ENCODE assay signal across 1 cellular context in the genomic region with DNA sequence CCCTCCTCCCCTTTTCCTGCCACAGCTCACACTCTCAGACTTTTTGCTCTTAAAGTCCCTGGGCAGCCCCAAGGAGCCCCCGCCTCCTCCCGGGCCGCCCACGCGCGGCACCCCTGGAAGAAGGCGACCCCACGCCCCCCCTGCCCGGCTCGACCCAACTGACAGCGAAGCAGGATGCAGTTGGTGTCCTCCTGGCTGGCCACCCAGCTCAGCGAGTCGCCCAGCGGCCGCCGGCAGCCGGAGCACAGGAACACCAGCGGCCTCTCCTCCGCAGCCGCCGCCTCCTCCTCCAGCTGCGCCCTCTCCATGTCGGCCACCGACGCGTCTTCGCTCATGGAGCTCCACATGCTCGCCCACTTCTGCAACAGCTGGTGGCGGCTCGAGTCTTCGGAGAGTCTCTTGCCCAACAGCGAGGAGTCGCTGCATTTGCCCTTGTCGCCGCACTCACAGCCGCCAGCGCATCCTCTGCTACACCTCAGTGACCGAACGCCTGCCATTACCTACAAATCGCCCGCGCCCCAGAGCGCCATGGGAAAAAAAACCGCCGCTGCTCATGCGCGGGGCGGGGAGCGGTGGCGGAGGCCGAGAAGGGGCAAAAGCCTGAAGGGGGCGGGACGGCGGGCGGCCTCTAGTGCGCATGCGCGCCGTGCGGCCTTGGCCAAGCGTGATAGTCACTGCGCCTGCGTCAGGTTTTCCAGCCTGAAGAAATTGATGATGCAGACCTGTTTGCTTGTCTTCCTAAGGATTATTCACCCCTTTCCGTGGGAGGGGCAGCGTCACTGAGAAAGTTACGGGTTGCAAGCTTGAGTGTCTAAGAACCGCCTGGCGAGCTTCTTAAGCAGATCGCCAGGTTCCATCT.
TF ChIP-seq lines count a peak whose summit lies in the region.

A gene with protein sequence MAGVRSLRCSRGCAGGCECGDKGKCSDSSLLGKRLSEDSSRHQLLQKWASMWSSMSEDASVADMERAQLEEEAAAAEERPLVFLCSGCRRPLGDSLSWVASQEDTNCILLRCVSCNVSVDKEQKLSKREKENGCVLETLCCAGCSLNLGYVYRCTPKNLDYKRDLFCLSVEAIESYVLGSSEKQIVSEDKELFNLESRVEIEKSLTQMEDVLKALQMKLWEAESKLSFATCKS (minus strand): TSS at position 532 of the 859 bp plus-strand sequence. CDS start 35 bp downstream, at position 497.

TF ChIP-seq in K562, 482 proteins besides CTCF, POLR2A, EP300 and RAD21 (continued from another document and continues in another):
- TF ChIP-seq, protein P1, sequence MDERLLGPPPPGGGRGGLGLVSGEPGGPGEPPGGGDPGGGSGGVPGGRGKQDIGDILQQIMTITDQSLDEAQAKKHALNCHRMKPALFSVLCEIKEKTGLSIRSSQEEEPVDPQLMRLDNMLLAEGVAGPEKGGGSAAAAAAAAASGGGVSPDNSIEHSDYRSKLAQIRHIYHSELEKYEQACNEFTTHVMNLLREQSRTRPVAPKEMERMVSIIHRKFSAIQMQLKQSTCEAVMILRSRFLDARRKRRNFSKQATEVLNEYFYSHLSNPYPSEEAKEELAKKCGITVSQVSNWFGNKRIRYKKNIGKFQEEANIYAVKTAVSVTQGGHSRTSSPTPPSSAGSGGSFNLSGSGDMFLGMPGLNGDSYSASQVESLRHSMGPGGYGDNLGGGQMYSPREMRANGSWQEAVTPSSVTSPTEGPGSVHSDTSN (CRISPR knock-in tag; IDR thresholded peaks at IDR 0.05; ENCODE audit: low read depth) = no peak
- TF ChIP-seq, protein P1 (tag; conservative IDR thresholded peaks at IDR 0.05; ENCODE audit: low read depth) = no peak
- TF ChIP-seq, protein P2, sequence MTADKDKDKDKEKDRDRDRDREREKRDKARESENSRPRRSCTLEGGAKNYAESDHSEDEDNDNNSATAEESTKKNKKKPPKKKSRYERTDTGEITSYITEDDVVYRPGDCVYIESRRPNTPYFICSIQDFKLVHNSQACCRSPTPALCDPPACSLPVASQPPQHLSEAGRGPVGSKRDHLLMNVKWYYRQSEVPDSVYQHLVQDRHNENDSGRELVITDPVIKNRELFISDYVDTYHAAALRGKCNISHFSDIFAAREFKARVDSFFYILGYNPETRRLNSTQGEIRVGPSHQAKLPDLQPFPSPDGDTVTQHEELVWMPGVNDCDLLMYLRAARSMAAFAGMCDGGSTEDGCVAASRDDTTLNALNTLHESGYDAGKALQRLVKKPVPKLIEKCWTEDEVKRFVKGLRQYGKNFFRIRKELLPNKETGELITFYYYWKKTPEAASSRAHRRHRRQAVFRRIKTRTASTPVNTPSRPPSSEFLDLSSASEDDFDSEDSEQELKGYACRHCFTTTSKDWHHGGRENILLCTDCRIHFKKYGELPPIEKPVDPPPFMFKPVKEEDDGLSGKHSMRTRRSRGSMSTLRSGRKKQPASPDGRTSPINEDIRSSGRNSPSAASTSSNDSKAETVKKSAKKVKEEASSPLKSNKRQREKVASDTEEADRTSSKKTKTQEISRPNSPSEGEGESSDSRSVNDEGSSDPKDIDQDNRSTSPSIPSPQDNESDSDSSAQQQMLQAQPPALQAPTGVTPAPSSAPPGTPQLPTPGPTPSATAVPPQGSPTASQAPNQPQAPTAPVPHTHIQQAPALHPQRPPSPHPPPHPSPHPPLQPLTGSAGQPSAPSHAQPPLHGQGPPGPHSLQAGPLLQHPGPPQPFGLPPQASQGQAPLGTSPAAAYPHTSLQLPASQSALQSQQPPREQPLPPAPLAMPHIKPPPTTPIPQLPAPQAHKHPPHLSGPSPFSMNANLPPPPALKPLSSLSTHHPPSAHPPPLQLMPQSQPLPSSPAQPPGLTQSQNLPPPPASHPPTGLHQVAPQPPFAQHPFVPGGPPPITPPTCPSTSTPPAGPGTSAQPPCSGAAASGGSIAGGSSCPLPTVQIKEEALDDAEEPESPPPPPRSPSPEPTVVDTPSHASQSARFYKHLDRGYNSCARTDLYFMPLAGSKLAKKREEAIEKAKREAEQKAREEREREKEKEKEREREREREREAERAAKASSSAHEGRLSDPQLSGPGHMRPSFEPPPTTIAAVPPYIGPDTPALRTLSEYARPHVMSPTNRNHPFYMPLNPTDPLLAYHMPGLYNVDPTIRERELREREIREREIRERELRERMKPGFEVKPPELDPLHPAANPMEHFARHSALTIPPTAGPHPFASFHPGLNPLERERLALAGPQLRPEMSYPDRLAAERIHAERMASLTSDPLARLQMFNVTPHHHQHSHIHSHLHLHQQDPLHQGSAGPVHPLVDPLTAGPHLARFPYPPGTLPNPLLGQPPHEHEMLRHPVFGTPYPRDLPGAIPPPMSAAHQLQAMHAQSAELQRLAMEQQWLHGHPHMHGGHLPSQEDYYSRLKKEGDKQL (CRISPR knock-in tag; IDR thresholded peaks at IDR 0.05; ENCODE audit: borderline replicate concordance) = no peak
- TF ChIP-seq ZC3H4 (CRISPR knock-in tag; IDR thresholded peaks at IDR 0.05; ENCODE audit: borderline replicate concordance) = no peak
- TF ChIP-seq NUFIP1 (IDR thresholded peaks at IDR 0.05; ENCODE audit: partially characterized antibody) = no peak
- no peak for TF ChIP-seq GTF2A2 (tag; IDR thresholded peaks at IDR 0.05)
- TF ChIP-seq TEAD1 (CRISPR knock-in tag; IDR thresholded peaks at IDR 0.05) = peak in 1 of 2 experiments; percentile 27; a peak in 1 of 4 replicates
- no peak for TF ChIP-seq BRCA1 (IDR thresholded peaks at IDR 0.05)
- TF ChIP-seq BRCA1 (CRISPR knock-in tag; IDR thresholded peaks at IDR 0.05) = no peak
- no peak for TF ChIP-seq ZNF77 (CRISPR knock-in tag; IDR thresholded peaks at IDR 0.05)
- TF ChIP-seq, protein P3, sequence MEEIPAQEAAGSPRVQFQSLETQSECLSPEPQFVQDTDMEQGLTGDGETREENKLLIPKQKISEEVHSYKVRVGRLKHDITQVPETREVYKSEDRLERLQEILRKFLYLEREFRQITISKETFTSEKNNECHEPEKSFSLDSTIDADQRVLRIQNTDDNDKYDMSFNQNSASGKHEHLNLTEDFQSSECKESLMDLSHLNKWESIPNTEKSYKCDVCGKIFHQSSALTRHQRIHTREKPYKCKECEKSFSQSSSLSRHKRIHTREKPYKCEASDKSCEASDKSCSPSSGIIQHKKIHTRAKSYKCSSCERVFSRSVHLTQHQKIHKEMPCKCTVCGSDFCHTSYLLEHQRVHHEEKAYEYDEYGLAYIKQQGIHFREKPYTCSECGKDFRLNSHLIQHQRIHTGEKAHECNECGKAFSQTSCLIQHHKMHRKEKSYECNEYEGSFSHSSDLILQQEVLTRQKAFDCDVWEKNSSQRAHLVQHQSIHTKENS (CRISPR knock-in tag; IDR thresholded peaks at IDR 0.05) = no peak
- no peak for TF ChIP-seq MEF2A (IDR thresholded peaks at IDR 0.05; ENCODE audit: control insufficient read depth, low read depth, low read length)
- peak in 1 of 2 experiments; percentile 63; a peak in 1 of 4 replicates for TF ChIP-seq KDM4B (IDR thresholded peaks at IDR 0.05; ENCODE audit: borderline replicate concordance in 2 of 2, low read depth in 1 of 2)
- TF ChIP-seq POLR3A (IDR thresholded peaks at IDR 0.05; ENCODE audit: borderline replicate concordance, extremely low read depth, insufficient read depth, insufficient read length) = no peak
- TF ChIP-seq NFRKB (IDR thresholded peaks at IDR 0.05; ENCODE audit: low read depth) = peak; percentile 89
- TF ChIP-seq ZNF830 (CRISPR knock-in tag; IDR thresholded peaks at IDR 0.05) = peak; percentile 58; the same call in 1 of the 2 replicates
- TF ChIP-seq RBM22 (IDR thresholded peaks at IDR 0.05; ENCODE audit: low read depth, low read length, poor library complexity, severe bottlenecking) = no peak
- peak; percentile 92 for TF ChIP-seq L3MBTL2 (IDR thresholded peaks at IDR 0.05)
- TF ChIP-seq HOXB6 (CRISPR knock-in tag; IDR thresholded peaks at IDR 0.05; ENCODE audit: borderline replicate concordance) = no peak
- TF ChIP-seq TEAD2 (tag; IDR thresholded peaks at IDR 0.05) = no peak
- TF ChIP-seq, protein P4, sequence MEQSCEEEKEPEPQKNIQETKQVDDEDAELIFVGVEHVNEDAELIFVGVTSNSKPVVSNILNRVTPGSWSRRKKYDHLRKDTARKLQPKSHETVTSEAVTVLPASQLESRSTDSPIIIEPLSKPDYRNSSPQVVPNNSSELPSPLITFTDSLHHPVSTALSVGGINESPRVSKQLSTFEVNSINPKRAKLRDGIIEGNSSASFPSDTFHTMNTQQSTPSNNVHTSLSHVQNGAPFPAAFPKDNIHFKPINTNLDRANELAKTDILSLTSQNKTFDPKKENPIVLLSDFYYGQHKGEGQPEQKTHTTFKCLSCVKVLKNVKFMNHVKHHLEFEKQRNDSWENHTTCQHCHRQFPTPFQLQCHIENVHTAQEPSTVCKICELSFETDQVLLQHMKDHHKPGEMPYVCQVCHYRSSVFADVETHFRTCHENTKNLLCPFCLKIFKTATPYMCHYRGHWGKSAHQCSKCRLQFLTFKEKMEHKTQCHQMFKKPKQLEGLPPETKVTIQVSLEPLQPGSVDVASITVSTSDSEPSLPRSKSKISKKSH (CRISPR knock-in tag; IDR thresholded peaks at IDR 0.05) = no peak
- TF ChIP-seq ZBTB7A (IDR thresholded peaks at IDR 0.05; ENCODE audit: borderline replicate concordance, control insufficient read depth, low read depth, low read length) = peak; percentile 71; the same call in 1 of the 2 replicates
- TF ChIP-seq, protein P5, sequence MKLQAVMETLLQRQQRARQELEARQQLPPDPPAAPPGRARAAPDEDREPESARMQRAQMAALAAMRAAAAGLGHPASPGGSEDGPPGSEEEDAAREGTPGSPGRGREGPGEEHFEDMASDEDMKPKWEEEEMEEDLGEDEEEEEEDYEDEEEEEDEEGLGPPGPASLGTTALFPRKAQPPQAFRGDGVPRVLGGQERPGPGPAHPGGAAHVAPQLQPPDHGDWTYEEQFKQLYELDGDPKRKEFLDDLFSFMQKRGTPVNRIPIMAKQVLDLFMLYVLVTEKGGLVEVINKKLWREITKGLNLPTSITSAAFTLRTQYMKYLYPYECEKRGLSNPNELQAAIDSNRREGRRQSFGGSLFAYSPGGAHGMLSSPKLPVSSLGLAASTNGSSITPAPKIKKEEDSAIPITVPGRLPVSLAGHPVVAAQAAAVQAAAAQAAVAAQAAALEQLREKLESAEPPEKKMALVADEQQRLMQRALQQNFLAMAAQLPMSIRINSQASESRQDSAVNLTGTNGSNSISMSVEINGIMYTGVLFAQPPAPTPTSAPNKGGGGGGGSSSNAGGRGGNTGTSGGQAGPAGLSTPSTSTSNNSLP (IDR thresholded peaks at IDR 0.05; ENCODE audit: borderline replicate concordance, low read depth, low read length) = no peak
- peak; percentile 79; the same call in 1 of the 2 replicates for TF ChIP-seq POLR2AphosphoS5 (IDR thresholded peaks at IDR 0.05; ENCODE audit: control insufficient read depth, insufficient read depth, low read depth, low read length)
- TF ChIP-seq TCF7 (IDR thresholded peaks at IDR 0.05; ENCODE audit: borderline replicate concordance) = no peak
- no peak for TF ChIP-seq ELF1 (tag; IDR thresholded peaks at IDR 0.05)
- TF ChIP-seq, protein P6, sequence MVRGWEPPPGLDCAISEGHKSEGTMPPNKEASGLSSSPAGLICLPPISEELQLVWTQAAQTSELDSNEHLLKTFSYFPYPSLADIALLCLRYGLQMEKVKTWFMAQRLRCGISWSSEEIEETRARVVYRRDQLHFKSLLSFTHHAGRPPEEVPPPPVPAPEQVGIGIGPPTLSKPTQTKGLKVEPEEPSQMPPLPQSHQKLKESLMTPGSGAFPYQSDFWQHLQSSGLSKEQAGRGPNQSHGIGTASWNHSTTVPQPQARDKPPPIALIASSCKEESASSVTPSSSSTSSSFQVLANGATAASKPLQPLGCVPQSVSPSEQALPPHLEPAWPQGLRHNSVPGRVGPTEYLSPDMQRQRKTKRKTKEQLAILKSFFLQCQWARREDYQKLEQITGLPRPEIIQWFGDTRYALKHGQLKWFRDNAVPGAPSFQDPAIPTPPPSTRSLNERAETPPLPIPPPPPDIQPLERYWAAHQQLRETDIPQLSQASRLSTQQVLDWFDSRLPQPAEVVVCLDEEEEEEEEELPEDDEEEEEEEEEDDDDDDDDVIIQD (CRISPR knock-in tag; IDR thresholded peaks at IDR 0.05) = no peak
- no peak for TF ChIP-seq RHOXF2B (CRISPR knock-in tag; conservative IDR thresholded peaks at IDR 0.05)
- TF ChIP-seq, protein P7, sequence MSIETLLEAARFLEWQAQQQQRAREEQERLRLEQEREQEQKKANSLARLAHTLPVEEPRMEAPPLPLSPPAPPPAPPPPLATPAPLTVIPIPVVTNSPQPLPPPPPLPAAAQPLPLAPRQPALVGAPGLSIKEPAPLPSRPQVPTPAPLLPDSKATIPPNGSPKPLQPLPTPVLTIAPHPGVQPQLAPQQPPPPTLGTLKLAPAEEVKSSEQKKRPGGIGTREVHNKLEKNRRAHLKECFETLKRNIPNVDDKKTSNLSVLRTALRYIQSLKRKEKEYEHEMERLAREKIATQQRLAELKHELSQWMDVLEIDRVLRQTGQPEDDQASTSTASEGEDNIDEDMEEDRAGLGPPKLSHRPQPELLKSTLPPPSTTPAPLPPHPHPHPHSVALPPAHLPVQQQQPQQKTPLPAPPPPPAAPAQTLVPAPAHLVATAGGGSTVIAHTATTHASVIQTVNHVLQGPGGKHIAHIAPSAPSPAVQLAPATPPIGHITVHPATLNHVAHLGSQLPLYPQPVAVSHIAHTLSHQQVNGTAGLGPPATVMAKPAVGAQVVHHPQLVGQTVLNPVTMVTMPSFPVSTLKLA (conservative IDR thresholded peaks at IDR 0.05) = peak; percentile 88 to 95
- TF ChIP-seq KLF16 (IDR thresholded peaks at IDR 0.05) = peak; percentile 70; the same call in 1 of the 2 replicates
- TF ChIP-seq, protein P8, sequence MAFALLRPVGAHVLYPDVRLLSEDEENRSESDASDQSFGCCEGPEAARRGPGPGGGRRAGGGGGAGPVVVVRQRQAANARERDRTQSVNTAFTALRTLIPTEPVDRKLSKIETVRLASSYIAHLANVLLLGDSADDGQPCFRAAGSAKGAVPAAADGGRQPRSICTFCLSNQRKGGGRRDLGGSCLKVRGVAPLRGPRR (CRISPR knock-in tag; IDR thresholded peaks at IDR 0.05) = no peak
- no peak for TF ChIP-seq MEF2D (tag; conservative IDR thresholded peaks at IDR 0.05; ENCODE audit: low read depth)
- peak; percentile 51; the same call in 1 of the 2 replicates for TF ChIP-seq EHMT2 (IDR thresholded peaks at IDR 0.05)
- TF ChIP-seq ZFP1 (CRISPR knock-in tag; IDR thresholded peaks at IDR 0.05) = no peak
- no peak for TF ChIP-seq FOXA1 (IDR thresholded peaks at IDR 0.05; ENCODE audit: borderline replicate concordance)
- TF ChIP-seq POLR2G (IDR thresholded peaks at IDR 0.05; ENCODE audit: low read depth, low read length) = peak; percentile 92
- TF ChIP-seq NONO (IDR thresholded peaks at IDR 0.05; ENCODE audit: low read depth in 2 of 2, low read length in 1 of 2) = no peak
- TF ChIP-seq TCF3 (CRISPR knock-in tag; IDR thresholded peaks at IDR 0.05) = no peak
- TF ChIP-seq, protein P9, sequence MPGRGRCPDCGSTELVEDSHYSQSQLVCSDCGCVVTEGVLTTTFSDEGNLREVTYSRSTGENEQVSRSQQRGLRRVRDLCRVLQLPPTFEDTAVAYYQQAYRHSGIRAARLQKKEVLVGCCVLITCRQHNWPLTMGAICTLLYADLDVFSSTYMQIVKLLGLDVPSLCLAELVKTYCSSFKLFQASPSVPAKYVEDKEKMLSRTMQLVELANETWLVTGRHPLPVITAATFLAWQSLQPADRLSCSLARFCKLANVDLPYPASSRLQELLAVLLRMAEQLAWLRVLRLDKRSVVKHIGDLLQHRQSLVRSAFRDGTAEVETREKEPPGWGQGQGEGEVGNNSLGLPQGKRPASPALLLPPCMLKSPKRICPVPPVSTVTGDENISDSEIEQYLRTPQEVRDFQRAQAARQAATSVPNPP (IDR thresholded peaks at IDR 0.05; ENCODE audit: borderline replicate concordance, insufficient read depth, insufficient read length) = no peak
